Comparison of ENCODE assay signal across 12 cellular contexts in genomic region chr5:159231167-159231566, GRCh38.
"Had no signal": no experiment of that assay in that cellular context is flagged by ENCODE, and none has a peak within 500 bp of the region (broad histone marks: within the 10 kb centered on the region; RNA-seq: fewer than 3 reads in every experiment).

No MANE protein-coding gene starts in this region.

- H3K27ac ChIP-seq: prostate gland had no signal

- H3K36me3 ChIP-seq: prostate gland had no signal

- DNase-seq: activated CD4-positive, alpha-beta T cell treated with anti-CD3 and anti-CD28 coated beads for 48 hours; activated CD8-positive, alpha-beta memory T cell treated with anti-CD3 and anti-CD28 coated beads, Interleukin-2, amount 50 U/mL, for 4 hours; activated CD8-positive, alpha-beta T cell treated with anti-CD3 and anti-CD28 coated beads, Interleukin-2, amount 10 ng/mL, durations not matched to agents 7 days and 5 days; activated effector memory CD4-positive, alpha-beta T cell treated with anti-CD3 and anti-CD28 coated beads, Interleukin-2, amount 50 U/mL, for 16 hours; activated T-cell treated with anti-CD3 and anti-CD28 coated beads, Interleukin-2, amount 50 U/mL, for 48 hours; dermis blood vessel endothelial cell; effector memory CD8-positive, alpha-beta T cell; kidney glomerular epithelial cell; right cardiac atrium; stimulated activated naive CD8-positive, alpha-beta T cell treated with anti-CD3 and anti-CD28 coated beads, Interleukin-15, Interleukin-2, amounts not matched to agents 100 U/mL and 50 U/mL, for 24 hours; T-helper 2 cell had no signal

- H3K4me3 ChIP-seq: prostate gland had no signal

- H3K4me1 ChIP-seq: prostate gland had no signal

- H3K9me3 ChIP-seq: prostate gland had no signal
